ENCODE assay signal across 1 cellular context in the genomic region with DNA sequence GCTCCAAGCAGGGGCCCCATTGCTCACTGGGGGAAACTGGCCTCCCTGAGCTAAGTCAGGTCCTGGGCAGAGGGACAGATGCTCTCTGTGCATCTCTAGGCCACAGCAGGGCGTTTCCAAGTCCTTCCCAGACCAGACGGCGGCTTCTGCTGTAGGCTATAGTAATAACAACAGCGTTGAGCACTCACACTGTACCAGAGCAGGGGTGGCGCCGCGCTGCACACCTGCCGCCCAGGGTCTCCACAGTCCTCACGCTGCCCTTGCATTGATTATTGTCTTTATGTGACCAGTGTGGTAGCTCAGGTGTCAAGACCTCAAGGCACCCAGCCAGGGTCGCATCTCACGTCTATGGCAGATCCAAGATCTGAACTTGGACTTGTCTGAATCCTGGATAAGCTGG.
TF ChIP-seq lines count a peak whose summit lies in the region.

No MANE protein-coding gene starts in this region.

TF ChIP-seq in H1, 55 proteins besides CTCF, POLR2A, EP300 and RAD21:
- no peak for TF ChIP-seq EZH2 (IDR thresholded peaks at IDR 0.05; ENCODE audit: low read depth, low read length, severe bottlenecking)
- TF ChIP-seq, protein P1, sequence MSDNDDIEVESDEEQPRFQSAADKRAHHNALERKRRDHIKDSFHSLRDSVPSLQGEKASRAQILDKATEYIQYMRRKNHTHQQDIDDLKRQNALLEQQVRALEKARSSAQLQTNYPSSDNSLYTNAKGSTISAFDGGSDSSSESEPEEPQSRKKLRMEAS (IDR thresholded peaks at IDR 0.05), result no peak
- TF ChIP-seq SIX5 (IDR thresholded peaks at IDR 0.05; ENCODE audit: low read depth, low read length), result no peak
- no peak for TF ChIP-seq SIRT6 (IDR thresholded peaks at IDR 0.05; ENCODE audit: low read length)
- TF ChIP-seq ATF2 (IDR thresholded peaks at IDR 0.05; ENCODE audit: low read length), result no peak
- no peak for TF ChIP-seq POU5F1 (IDR thresholded peaks at IDR 0.05; ENCODE audit: low read depth, low read length)
